Comparison of ENCODE assay signal across 9 cellular contexts in genomic region chr22:39530136-39530535, GRCh38. TPM values are rescaled to one million over a fixed set of nuclear protein-coding genes. Genes with fewer than 3 reads are reported as not detected.
A peak's percentile ranks its signal among the peaks of the same experiment; 100 is the strongest.
DNase-seq lines count a peak whose midpoint lies in the region; ATAC-seq and TF ChIP-seq lines count a peak whose summit lies in the region.
"Had no signal": no experiment of that assay in that cellular context is flagged by ENCODE, and none has a peak within 500 bp of the region (broad histone marks: within the 10 kb centered on the region; RNA-seq: fewer than 3 reads in every experiment).

No MANE protein-coding gene starts in this region.

- H3F3A ChIP-seq in SK-N-SH (replicated peaks; ENCODE audit: insufficient read depth), result peaks cover under 1% of the 10 kb centered on the region

- H3K4me1 Mint-ChIP-seq in activated T-cell treated with anti-CD3 and anti-CD28 coated beads, Interleukin-2, amount 50 U/mL, for 72 hours (ENCODE audit: low read depth), result peaks cover 75% of the 10 kb centered on the region
- peaks cover 81% of the 10 kb centered on the region for H3K4me1 Mint-ChIP-seq in activated CD8-positive, alpha-beta T cell treated with anti-CD3 and anti-CD28 coated beads, Interleukin-2, amount 10 ng/mL, durations not matched to agents 7 days and 5 days (ENCODE audit: low read depth)
- H3K4me1 Mint-ChIP-seq in naive B cell, result peaks cover 57 to 81% (median 73%) of the 10 kb centered on the region in 3 donors
- H3K4me1 Mint-ChIP-seq in type B pancreatic cell (ENCODE audit: unreplicated experiment), result peaks cover 53% of the 10 kb centered on the region

- no peak for DNase-seq in activated T-cell treated with anti-CD3 and anti-CD28 coated beads, Interleukin-2, amount 50 U/mL, for 72 hours
- no peak for DNase-seq in activated T-cell treated with anti-CD3 and anti-CD28 coated beads for 4 hours
- no peak for DNase-seq in activated CD8-positive, alpha-beta T cell treated with anti-CD3 and anti-CD28 coated beads, Interleukin-2, amount 10 ng/mL, durations not matched to agents 7 days and 5 days
- no peak for DNase-seq in naive B cell
- no peak for DNase-seq in type B pancreatic cell (ENCODE audit: extremely low spot score, unreplicated experiment)
- DNase-seq in NCI-H526 treated with DMSO at 0.1 percent for 48 hours (lab: John Stamatoyannopoulos, UW), result no peak
- DNase-seq in retina, result no peak
- no peak for DNase-seq in SK-N-SH
- DNase-seq: NCI-H2029 had no signal

- H3K9me3 ChIP-seq in SK-N-SH, result no peaks in the 10 kb centered on the region

- H3K4me3 ChIP-seq in SK-N-SH (ENCODE audit: low read depth in 2 of 2, low read length in 1 of 2), result no peak overlapping the region

- no peak overlapping the region for H2AFZ ChIP-seq in SK-N-SH (ENCODE audit: low read depth)

- no peak for TF ChIP-seq RAD21 in SK-N-SH (IDR thresholded peaks at IDR 0.05; ENCODE audit: low read length)

- TF ChIP-seq EP300 in SK-N-SH (IDR thresholded peaks at IDR 0.05; ENCODE audit: borderline replicate concordance in 1 of 2, low read depth in 1 of 2, low read length in 1 of 2), result no peak

- H3K9me2 ChIP-seq in SK-N-SH, result no peaks in the 10 kb centered on the region

- TF ChIP-seq CTCF in type B pancreatic cell (conservative IDR thresholded peaks at IDR 0.05) (no peak), SK-N-SH (IDR thresholded peaks at IDR 0.05) (no peak)

- H3K27ac Mint-ChIP-seq in activated T-cell treated with anti-CD3 and anti-CD28 coated beads, Interleukin-2, amount 50 U/mL, for 72 hours, result peak overlapping the region; percentile 2
- H3K27ac Mint-ChIP-seq in activated CD8-positive, alpha-beta T cell treated with anti-CD3 and anti-CD28 coated beads, Interleukin-2, amount 10 ng/mL, durations not matched to agents 7 days and 5 days, result peak overlapping the region; percentile 11
- peak overlapping the region in 5 of 6 donors; percentile 9 to 95 (median 91) for H3K27ac Mint-ChIP-seq in naive B cell
- peak overlapping the region; percentile 80 for H3K27ac Mint-ChIP-seq in type B pancreatic cell

- POLR2A ChIA-PET in activated CD8-positive, alpha-beta T cell treated with anti-CD3 and anti-CD28 coated beads, Interleukin-2, amount 10 ng/mL, durations not matched to agents 7 days and 5 days (lab: Charles Lee), result interaction anchor here (1.0 to 4.8 kb wide), 4 partner anchors 9 to 243 kb away, joined by 3 to 75 read pairs (median 32); partner anchors contain the start of genes ATF4 and RPL3
- POLR2A ChIA-PET in SK-N-SH (lab: Yijun Ruan, JAX), result interaction anchor here (1.7 kb wide), 1 partner anchor 211 kb away, joined by 9 read pairs; the partner anchor contains the start of gene RPL3

- H3K27ac ChIP-seq in SK-N-SH (ENCODE audit: low read depth in 2 of 2, low read length in 1 of 2), result no peak overlapping the region

- no peak overlapping the region for H3K4me2 ChIP-seq in SK-N-SH

- no peak for ATAC-seq in activated T-cell treated with anti-CD3 and anti-CD28 coated beads, Interleukin-2, amount 50 U/mL, for 72 hours (replicated peaks in 1 of 2)
- ATAC-seq in activated CD8-positive, alpha-beta T cell treated with anti-CD3 and anti-CD28 coated beads, Interleukin-2, amount 10 ng/mL, durations not matched to agents 7 days and 5 days, result no peak
- ATAC-seq in naive B cell (ENCODE audit: low read depth in 2 of 2), result no peak

- H3K27me3 ChIP-seq in SK-N-SH (ENCODE audit: insufficient read depth), result no peaks in the 10 kb centered on the region

- H3K36me3 ChIP-seq in SK-N-SH (replicated peaks in 1 of 2; ENCODE audit: control insufficient read depth in 1 of 2, insufficient read depth in 2 of 2, low read length in 1 of 2), result peaks cover 0 to 5% of the 10 kb centered on the region in 2 experiments

- H3K36me3 Mint-ChIP-seq in activated T-cell treated with anti-CD3 and anti-CD28 coated beads, Interleukin-2, amount 50 U/mL, for 72 hours (ENCODE audit: insufficient read depth in 2 of 2), result peaks cover 0 to 18% of the 10 kb centered on the region in 2 donors
- H3K36me3 Mint-ChIP-seq in activated CD8-positive, alpha-beta T cell treated with anti-CD3 and anti-CD28 coated beads, Interleukin-2, amount 10 ng/mL, durations not matched to agents 7 days and 5 days (ENCODE audit: low read depth), result peaks cover 53% of the 10 kb centered on the region
- no peaks in the 10 kb centered on the region for H3K36me3 Mint-ChIP-seq in naive B cell
- peaks cover 5% of the 10 kb centered on the region for H3K36me3 Mint-ChIP-seq in type B pancreatic cell

- CTCF ChIA-PET in activated CD8-positive, alpha-beta T cell treated with anti-CD3 and anti-CD28 coated beads, Interleukin-2, amount 10 ng/mL, durations not matched to agents 7 days and 5 days (lab: Charles Lee), result interaction anchor here (0.7 to 8.7 kb wide), 17 partner anchors 7 to 547 kb away, joined by 3 to 264 read pairs (median 13); partner anchors contain the start of genes ATF4, MIEF1 and RPL3
- CTCF ChIA-PET in SK-N-SH (lab: Yijun Ruan, JAX), result interaction anchor here (0.6 to 4.7 kb wide), 6 partner anchors 15 to 560 kb away, joined by 3 to 36 read pairs (median 4); no protein-coding TSS in a partner anchor

- H3K27me3 Mint-ChIP-seq in activated T-cell treated with anti-CD3 and anti-CD28 coated beads, Interleukin-2, amount 50 U/mL, for 72 hours (ENCODE audit: low read depth), result no peaks in the 10 kb centered on the region
- H3K27me3 Mint-ChIP-seq in activated CD8-positive, alpha-beta T cell treated with anti-CD3 and anti-CD28 coated beads, Interleukin-2, amount 10 ng/mL, durations not matched to agents 7 days and 5 days (ENCODE audit: low read depth), result no peaks in the 10 kb centered on the region
- H3K27me3 Mint-ChIP-seq in naive B cell (no peaks in the 10 kb centered on the region), type B pancreatic cell (no peaks in the 10 kb centered on the region)

- H3K9ac ChIP-seq in SK-N-SH, result no peak overlapping the region

- WGBS in SK-N-SH (ENCODE audit: low lambda C conversion rate), result 94% methylated on average over 8 of the region's 8 CpGs

- H3K4me1 ChIP-seq in SK-N-SH (ENCODE audit: control insufficient read depth in 1 of 2, insufficient read depth in 2 of 2, low read depth in 1 of 2, low read length in 1 of 2), result peaks cover 4 to 24% of the 10 kb centered on the region in 2 experiments; a peak in 2 of 4 replicates

- H3K79me2 ChIP-seq in SK-N-SH (ENCODE audit: insufficient read depth), result peaks cover 21% of the 10 kb centered on the region

- H4K20me1 ChIP-seq in SK-N-SH (ENCODE audit: insufficient read depth), result peaks cover 24% of the 10 kb centered on the region

- no peaks in the 10 kb centered on the region for H3K9me3 Mint-ChIP-seq in activated T-cell treated with anti-CD3 and anti-CD28 coated beads, Interleukin-2, amount 50 U/mL, for 72 hours
- H3K9me3 Mint-ChIP-seq in activated CD8-positive, alpha-beta T cell treated with anti-CD3 and anti-CD28 coated beads, Interleukin-2, amount 10 ng/mL, durations not matched to agents 7 days and 5 days (ENCODE audit: insufficient read depth), result no peaks in the 10 kb centered on the region
- H3K9me3 Mint-ChIP-seq in naive B cell (no peaks in the 10 kb centered on the region), type B pancreatic cell (no peaks in the 10 kb centered on the region)

- H3K4me3 Mint-ChIP-seq in activated T-cell treated with anti-CD3 and anti-CD28 coated beads, Interleukin-2, amount 50 U/mL, for 72 hours, result peak overlapping the region; percentile 81 to 90
- no peak overlapping the region for H3K4me3 Mint-ChIP-seq in activated CD8-positive, alpha-beta T cell treated with anti-CD3 and anti-CD28 coated beads, Interleukin-2, amount 10 ng/mL, durations not matched to agents 7 days and 5 days
- H3K4me3 Mint-ChIP-seq in naive B cell (peak overlapping the region; percentile 9 to 97 (median 74)), type B pancreatic cell (peak overlapping the region; percentile 98)

RNA-seq across cellular contexts. Expression of gene RPS19BP1, which starts 2.4 kb away (rescaled TPM):
- 10 to 100 TPM; 78.3 to 82.0 TPM for total RNA-seq in activated T-cell treated with anti-CD3 and anti-CD28 coated beads, Interleukin-2, amount 50 U/mL, for 72 hours
- total RNA-seq in activated CD8-positive, alpha-beta T cell treated with anti-CD3 and anti-CD28 coated beads, Interleukin-2, amount 10 ng/mL, durations not matched to agents 7 days and 5 days, result 10 to 100 TPM; 80.1 to 80.2 TPM
- polyA plus RNA-seq in naive B cell (ENCODE audit: low read depth in 6 of 6) (100 to 1,000 TPM in 1 of 6 donors, 10 to 100 TPM in 5; 73.8 to 114 (median 93.2) TPM), SK-N-SH (2012; rRNA removed) (77.3 and 97.2 TPM in 2 replicates)
- 52.3 and 59.1 TPM in 2 replicates for total RNA-seq in type B pancreatic cell (ENCODE audit: low replicate concordance)
- polyA plus RNA-seq in SK-N-SH (2012; cell fraction: cytosol; rRNA removed), result 67.1 and 75.9 TPM in 2 replicates
- polyA plus RNA-seq in SK-N-SH (2012; cell fraction: nucleus; rRNA removed), result 48.9 and 89.0 TPM in 2 replicates

RNA-seq across cellular contexts. Expression of gene ATF4, which starts 9.8 kb away (rescaled TPM):
- 100 to 1,000 TPM; 779 to 836 TPM for total RNA-seq in activated T-cell treated with anti-CD3 and anti-CD28 coated beads, Interleukin-2, amount 50 U/mL, for 72 hours
- total RNA-seq in activated CD8-positive, alpha-beta T cell treated with anti-CD3 and anti-CD28 coated beads, Interleukin-2, amount 10 ng/mL, durations not matched to agents 7 days and 5 days, result 100 to 1,000 TPM; 412 to 426 TPM
- 100 to 1,000 TPM in 2 of 6 donors, 10 to 100 TPM in 4; 74.9 to 159 (median 98.9) TPM for polyA plus RNA-seq in naive B cell (ENCODE audit: low read depth in 6 of 6)
- 315 and 398 TPM in 2 replicates for total RNA-seq in type B pancreatic cell (ENCODE audit: low replicate concordance)
- 375 and 436 TPM in 2 replicates for polyA plus RNA-seq in SK-N-SH (2012; rRNA removed)
- 311 and 361 TPM in 2 replicates for polyA plus RNA-seq in SK-N-SH (2012; cell fraction: cytosol; rRNA removed)
- 604 and 658 TPM in 2 replicates for polyA plus RNA-seq in SK-N-SH (2012; cell fraction: nucleus; rRNA removed)

RNA-seq across cellular contexts. Expression of gene MIEF1, which starts 28.0 kb away (rescaled TPM):
- 10 to 100 TPM; 49.5 to 58.3 TPM for total RNA-seq in activated T-cell treated with anti-CD3 and anti-CD28 coated beads, Interleukin-2, amount 50 U/mL, for 72 hours
- 10 to 100 TPM; 37.9 to 38.2 TPM for total RNA-seq in activated CD8-positive, alpha-beta T cell treated with anti-CD3 and anti-CD28 coated beads, Interleukin-2, amount 10 ng/mL, durations not matched to agents 7 days and 5 days
- polyA plus RNA-seq in naive B cell (ENCODE audit: low read depth in 6 of 6) (10 to 100 TPM in 5 of 6 donors, 1 to 10 TPM in 1; 8.7 to 29.8 (median 19.2) TPM), SK-N-SH (2012; rRNA removed) (7.5 and 7.7 TPM in 2 replicates)
- 35.0 and 35.5 TPM in 2 replicates for total RNA-seq in type B pancreatic cell (ENCODE audit: low replicate concordance)
- polyA plus RNA-seq in SK-N-SH (2012; cell fraction: cytosol; rRNA removed), result 6.2 and 7.6 TPM in 2 replicates
- polyA plus RNA-seq in SK-N-SH (2012; cell fraction: nucleus; rRNA removed), result 7.8 and 8.4 TPM in 2 replicates

RNA-seq across cellular contexts. Expression of gene CACNA1I, which starts 40.4 kb away (rescaled TPM):
- under 1 TPM; 0.34 to 0.58 TPM for total RNA-seq in activated T-cell treated with anti-CD3 and anti-CD28 coated beads, Interleukin-2, amount 50 U/mL, for 72 hours
- under 1 TPM; 0.60 to 0.74 TPM for total RNA-seq in activated CD8-positive, alpha-beta T cell treated with anti-CD3 and anti-CD28 coated beads, Interleukin-2, amount 10 ng/mL, durations not matched to agents 7 days and 5 days
- polyA plus RNA-seq in naive B cell (ENCODE audit: low read depth in 6 of 6) (not detected), SK-N-SH (2012; rRNA removed) (under 0.01 TPM in 1 of 2 replicates, not detected in the other)
- total RNA-seq in type B pancreatic cell (ENCODE audit: low replicate concordance), result 0.60 and 1.1 TPM in 2 replicates
- polyA plus RNA-seq in SK-N-SH (2012; cell fraction: cytosol; rRNA removed), result under 0.01 TPM in 1 of 2 replicates, not detected in the other
- 0.01 and 0.02 TPM in 2 replicates for polyA plus RNA-seq in SK-N-SH (2012; cell fraction: nucleus; rRNA removed)

Comparison
In these comparisons a context has a peak if more than half of its experiments do, and no peak if none do; other contexts are left out.
1. H3K27ac Mint-ChIP-seq: peak in every context shown above with its lines; median percentile 91 in naive B cell; 80 in type B pancreatic cell; 11 in activated CD8-positive, alpha-beta T cell treated with anti-CD3 and anti-CD28 coated beads, Interleukin-2, amount 10 ng/mL, durations not matched to agents 7 days and 5 days; 2 in activated T-cell treated with anti-CD3 and anti-CD28 coated beads, Interleukin-2, amount 50 U/mL, for 72 hours.